ENCODE assay signal across 12 cellular contexts in genomic region chr5:141913560-141913959, GRCh38. TPM values are rescaled to one million over a fixed set of nuclear protein-coding genes. Genes with fewer than 3 reads are reported as not detected.
DNase-seq lines count a peak whose midpoint lies in the region; ATAC-seq and TF ChIP-seq lines count a peak whose summit lies in the region.
"Had no signal": no experiment of that assay in that cellular context is flagged by ENCODE, and none has a peak within 500 bp of the region (broad histone marks: within the 10 kb centered on the region; RNA-seq: fewer than 3 reads in every experiment).

No MANE protein-coding gene starts in this region.

- H3K4me3 Mint-ChIP-seq in activated T-cell treated with anti-CD3 and anti-CD28 coated beads, Interleukin-2, amount 50 U/mL, for 4 hours, result peak overlapping the region; percentile 13
- H3K4me3 Mint-ChIP-seq in activated naive CD8-positive, alpha-beta T cell treated with anti-CD3 and anti-CD28 coated beads for 36 hours, result peak overlapping the region; percentile 45

- ATAC-seq in activated T-cell treated with anti-CD3 and anti-CD28 coated beads, Interleukin-2, amount 50 U/mL, for 4 hours, result no peak
- ATAC-seq in lower lobe of right lung, result no peak
- ATAC-seq: foreskin keratinocyte had no signal

- WGBS in stomach, 5 donors, result 31 to 41% (median 37%) methylated on average over 10 of the region's 10 CpGs

- TF ChIP-seq CTCF in lower lobe of right lung (IDR thresholded peaks at IDR 0.05) (no peak), stomach (IDR thresholded peaks at IDR 0.05) (no peak)

- H3K27ac Mint-ChIP-seq in activated naive CD8-positive, alpha-beta T cell treated with anti-CD3 and anti-CD28 coated beads for 36 hours, result no peak overlapping the region

- intact Hi-C loops in lower lobe of right lung (cut with DNase I), result no loop called here
- intact Hi-C loops in stomach (cut with DNase I; ENCODE audit: low total_unique reads), result no loop called here

- no peaks in the 10 kb centered on the region for H3K9me3 ChIP-seq in lower lobe of right lung
- H3K9me3 ChIP-seq in stomach, result no peaks in the 10 kb centered on the region

- H3K4me1 ChIP-seq in lower lobe of right lung (peaks cover 7% of the 10 kb centered on the region), stomach (peaks cover 9 to 13% (median 11%) of the 10 kb centered on the region in 4 donors)
- H3K4me1 ChIP-seq: foreskin keratinocyte had no signal

- no peak for TF ChIP-seq POLR2A in stomach (IDR thresholded peaks at IDR 0.05)

- H3K9me3 Mint-ChIP-seq in activated T-cell treated with anti-CD3 and anti-CD28 coated beads, Interleukin-2, amount 50 U/mL, for 4 hours, result no peaks in the 10 kb centered on the region
- no peaks in the 10 kb centered on the region for H3K9me3 Mint-ChIP-seq in activated naive CD8-positive, alpha-beta T cell treated with anti-CD3 and anti-CD28 coated beads for 36 hours

- CTCF ChIA-PET in HEK293T (lab: Yijun Ruan, JAX), result interaction anchor here (0.6 to 1.2 kb wide), 4 partner anchors 10 to 206 kb away, joined by 3 to 7 read pairs (median 4); partner anchors contain the start of gene DELE1

- H3K36me3 Mint-ChIP-seq in activated T-cell treated with anti-CD3 and anti-CD28 coated beads, Interleukin-2, amount 50 U/mL, for 4 hours (ENCODE audit: insufficient read depth), result no peaks in the 10 kb centered on the region
- no peaks in the 10 kb centered on the region for H3K36me3 Mint-ChIP-seq in activated naive CD8-positive, alpha-beta T cell treated with anti-CD3 and anti-CD28 coated beads for 36 hours

- H3K4me3 ChIP-seq in lower lobe of right lung, result peak overlapping the region; percentile 51
- H3K4me3 ChIP-seq in stomach, result peak overlapping the region in 3 of 4 donors; percentile 37 to 44 (median 40)
- H3K4me3 ChIP-seq: SJSA1 had no signal

- no peak for TF ChIP-seq EP300 in stomach (IDR thresholded peaks at IDR 0.05)

- no peaks in the 10 kb centered on the region for H3K36me3 ChIP-seq in lower lobe of right lung
- H3K36me3 ChIP-seq in stomach, result no peaks in the 10 kb centered on the region
- H3K36me3 ChIP-seq: SJSA1 had no signal

- POLR2A ChIA-PET in HEK293T (lab: Yijun Ruan, JAX), result interaction anchor here (4.0 kb wide), 1 partner anchor 10 kb away, joined by 39 read pairs; the partner anchor contains the start of gene DELE1

- no peak overlapping the region for H3K27ac ChIP-seq in lower lobe of right lung
- H3K27ac ChIP-seq in stomach, result no peak overlapping the region
- H3K27ac ChIP-seq: foreskin keratinocyte, SJSA1 had no signal

- peaks cover 16% of the 10 kb centered on the region for H3K27me3 ChIP-seq in lower lobe of right lung (ENCODE audit: low read depth)
- peaks cover 0 to 25% (median 0%) of the 10 kb centered on the region in 3 donors for H3K27me3 ChIP-seq in stomach

- peaks cover 11% of the 10 kb centered on the region for H3K4me1 Mint-ChIP-seq in activated T-cell treated with anti-CD3 and anti-CD28 coated beads, Interleukin-2, amount 50 U/mL, for 4 hours (ENCODE audit: low read depth)
- H3K4me1 Mint-ChIP-seq in activated naive CD8-positive, alpha-beta T cell treated with anti-CD3 and anti-CD28 coated beads for 36 hours, result peaks cover 9% of the 10 kb centered on the region

- DNase-seq in activated T-cell treated with anti-CD3 and anti-CD28 coated beads, Interleukin-2, amount 50 U/mL, for 4 hours, result no peak
- no peak for DNase-seq in activated T-cell treated with anti-CD3 and anti-CD28 coated beads for 4 hours
- no peak for DNase-seq in activated naive CD8-positive, alpha-beta T cell treated with anti-CD3 and anti-CD28 coated beads for 36 hours
- DNase-seq in lower lobe of right lung, result no peak
- no peak for DNase-seq in stomach
- DNase-seq in midbrain (lab: John Stamatoyannopoulos, UW), result no peak
- no peak for DNase-seq in HEK293T (ENCODE audit: extremely low spot score)
- DNase-seq in stimulated activated CD4-positive, alpha-beta T cell treated with anti-CD3 and anti-CD28 coated beads, Interleukin-2, amount 100 ng/mL, for 48 hours, result no peak
- DNase-seq: activated effector memory CD4-positive, alpha-beta T cell treated with anti-CD3 and anti-CD28 coated beads, Interleukin-2, amount 50 U/mL, for 16 hours; foreskin keratinocyte had no signal

- peaks cover 40% of the 10 kb centered on the region for H3K27me3 Mint-ChIP-seq in activated T-cell treated with anti-CD3 and anti-CD28 coated beads, Interleukin-2, amount 50 U/mL, for 4 hours (ENCODE audit: low read depth)
- H3K27me3 Mint-ChIP-seq in activated naive CD8-positive, alpha-beta T cell treated with anti-CD3 and anti-CD28 coated beads for 36 hours, result peaks cover 38% of the 10 kb centered on the region

TF ChIP-seq in HEK293T, 16 proteins besides CTCF, POLR2A, EP300 and RAD21:
- no peak for TF ChIP-seq SUZ12 (IDR thresholded peaks at IDR 0.05)
- TF ChIP-seq CTBP1 (IDR thresholded peaks at IDR 0.05; ENCODE audit: borderline replicate concordance), result no peak
- no peak for TF ChIP-seq LEF1 (IDR thresholded peaks at IDR 0.05; ENCODE audit: borderline replicate concordance)
- no peak for TF ChIP-seq FOXK2 (IDR thresholded peaks at IDR 0.05)
- no peak for TF ChIP-seq BHLHE40 (IDR thresholded peaks at IDR 0.05; ENCODE audit: borderline replicate concordance)
- no peak for TF ChIP-seq SP1 (IDR thresholded peaks at IDR 0.05)
- TF ChIP-seq L3MBTL2 (conservative IDR thresholded peaks at IDR 0.05), result no peak
- no peak for TF ChIP-seq PKNOX1 (IDR thresholded peaks at IDR 0.05)
- TF ChIP-seq NFRKB (IDR thresholded peaks at IDR 0.05), result no peak
- no peak for TF ChIP-seq FOXM1 (IDR thresholded peaks at IDR 0.05; ENCODE audit: borderline replicate concordance)
- no peak for TF ChIP-seq TARDBP (IDR thresholded peaks at IDR 0.05)
TF ChIP-seq in HEK293T: peak in this region for 0.

RNA-seq across cellular contexts. Expression of gene DELE1, which starts 10.1 kb away (rescaled TPM):
- 10 to 100 TPM; 40.3 to 59.8 (median 49.8) TPM for total RNA-seq in activated T-cell treated with anti-CD3 and anti-CD28 coated beads, Interleukin-2, amount 50 U/mL, for 4 hours
- 10 to 100 TPM; 46.4 to 51.6 TPM for total RNA-seq in activated naive CD8-positive, alpha-beta T cell treated with anti-CD3 and anti-CD28 coated beads for 36 hours
- total RNA-seq in lower lobe of right lung (75.0 TPM), stomach (100 to 1,000 TPM in 1 of 5 donors, 10 to 100 TPM in 4; 65.0 to 100 (median 98.2) TPM)
- 10 to 100 TPM; 29.2 to 39.8 (median 32.6) TPM for polyA plus RNA-seq in stomach

RNA-seq across cellular contexts. Expression of gene PCDH1, which starts 35.4 kb away (rescaled TPM):
- under 1 TPM; 0.05 to 0.24 (median 0.14) TPM for total RNA-seq in activated T-cell treated with anti-CD3 and anti-CD28 coated beads, Interleukin-2, amount 50 U/mL, for 4 hours
- not detected for total RNA-seq in activated naive CD8-positive, alpha-beta T cell treated with anti-CD3 and anti-CD28 coated beads for 36 hours
- total RNA-seq in lower lobe of right lung (55.7 TPM), stomach (10 to 100 TPM; 35.3 to 96.9 (median 79.1) TPM)
- 10 to 100 TPM in 2 of 3 donors, 1 to 10 TPM in 1; 8.7 to 20.9 (median 10.6) TPM for polyA plus RNA-seq in stomach

RNA-seq across cellular contexts. Expression of gene PCDH12, which starts 44.4 kb away (rescaled TPM):
- total RNA-seq in activated T-cell treated with anti-CD3 and anti-CD28 coated beads, Interleukin-2, amount 50 U/mL, for 4 hours, result under 1 TPM; 0.13 to 0.65 (median 0.24) TPM
- total RNA-seq in activated naive CD8-positive, alpha-beta T cell treated with anti-CD3 and anti-CD28 coated beads for 36 hours, result 1 to 10 TPM; 1.3 to 1.5 TPM
- total RNA-seq in lower lobe of right lung (14.9 TPM), stomach (1 to 10 TPM; 1.2 to 7.0 (median 3.7) TPM)
- polyA plus RNA-seq in stomach, result under 1 TPM; 0.35 to 0.46 (median 0.37) TPM
- total RNA-seq: SJSA1 had no signal
- polyA plus RNA-seq: AG04450 had no signal

RNA-seq across cellular contexts. Expression of gene RNF14, which starts 55.3 kb away (rescaled TPM):
- 10 to 100 TPM; 33.9 to 37.9 (median 35.2) TPM for total RNA-seq in activated T-cell treated with anti-CD3 and anti-CD28 coated beads, Interleukin-2, amount 50 U/mL, for 4 hours
- total RNA-seq in activated naive CD8-positive, alpha-beta T cell treated with anti-CD3 and anti-CD28 coated beads for 36 hours, result 10 to 100 TPM; 44.9 to 45.4 TPM
- total RNA-seq in lower lobe of right lung, result 47.1 TPM
- 10 to 100 TPM; 24.2 to 67.4 (median 43.2) TPM for total RNA-seq in stomach
- polyA plus RNA-seq in stomach, result 10 to 100 TPM; 14.4 to 26.1 (median 25.5) TPM

Comparison
In these comparisons a context has a peak if more than half of its experiments do, and no peak if none do; other contexts are left out.
1. RNA of gene PCDH1, which starts 35.4 kb away (total RNA-seq): 35.3 to 96.9 TPM in stomach and 55.7 TPM in lower lobe of right lung (single experiment); 0.05 to 0.24 TPM in activated T-cell treated with anti-CD3 and anti-CD28 coated beads, Interleukin-2, amount 50 U/mL, for 4 hours and not detected in activated naive CD8-positive, alpha-beta T cell treated with anti-CD3 and anti-CD28 coated beads for 36 hours; every median in the first group is over 10 times any median in the second.